ENCODE assay signal across 7 cellular contexts in the genomic region with DNA sequence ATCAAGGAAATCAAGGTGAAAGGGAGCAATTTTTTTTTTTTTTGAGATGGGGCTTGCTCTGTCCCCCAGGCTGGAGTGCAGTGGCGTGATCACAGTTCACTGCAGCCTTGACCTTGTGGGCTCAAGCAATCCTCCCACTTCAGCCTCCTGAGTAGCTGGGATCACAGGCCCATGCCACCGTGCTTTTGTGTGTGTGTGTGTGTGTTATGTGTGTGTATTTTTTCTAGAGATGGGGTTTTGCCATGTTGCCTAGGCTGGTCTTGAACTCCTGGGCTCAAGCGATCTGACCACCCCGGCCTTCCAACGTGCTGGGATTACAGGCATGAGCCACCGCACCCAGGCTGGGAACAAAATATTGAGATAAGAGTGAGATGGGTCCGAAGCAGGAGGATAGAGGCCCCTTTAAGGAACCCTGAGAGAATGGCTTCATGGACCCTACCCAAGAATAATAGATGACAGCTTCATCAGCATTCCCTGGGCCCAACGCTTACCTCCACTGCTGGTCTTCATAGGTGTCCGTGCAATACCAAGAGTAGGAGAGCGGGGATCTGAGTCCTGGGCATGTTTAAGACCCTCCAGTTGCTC. TPM values are rescaled to one million over a fixed set of nuclear protein-coding genes. Genes with fewer than 3 reads are reported as not detected.
DNase-seq lines count a peak whose midpoint lies in the region; TF ChIP-seq lines count a peak whose summit lies in the region.
"Had no signal": no experiment of that assay in that cellular context is flagged by ENCODE, and none has a peak within 500 bp of the region (broad histone marks: within the 10 kb centered on the region; RNA-seq: fewer than 3 reads in every experiment).

No MANE protein-coding gene starts in this region.

- H3K4me1 Mint-ChIP-seq in HFFc6 (ENCODE audit: low read depth): peaks cover 35% of the 10 kb centered on the region
- H3K4me1 Mint-ChIP-seq in activated T-helper 2 cell treated with anti-CD3 and anti-CD28 coated beads, Interferon-gamma antibody, Interleukin-2, Interleukin-4, amounts not matched to agents 10 μg/mL and 5 μg/mL and 100 μg/mL, durations not matched to agents 14 hours and 24 hours and 36 hours (ENCODE audit: low read depth): peaks cover 34% of the 10 kb centered on the region
- peaks cover 40% of the 10 kb centered on the region for H3K4me1 Mint-ChIP-seq in neural crest cell

- H3K27ac Mint-ChIP-seq in HFFc6 (peak overlapping the region; percentile 93), neural crest cell (ENCODE audit: unreplicated experiment) (peak overlapping the region; percentile 84)
- H3K27ac Mint-ChIP-seq in activated T-helper 2 cell treated with anti-CD3 and anti-CD28 coated beads, Interferon-gamma antibody, Interleukin-2, Interleukin-4, amounts not matched to agents 10 μg/mL and 5 μg/mL and 100 μg/mL, durations not matched to agents 14 hours and 24 hours and 36 hours: peak overlapping the region; percentile 39

- H3K9me3 Mint-ChIP-seq in HFFc6: no peaks in the 10 kb centered on the region
- H3K9me3 Mint-ChIP-seq in activated T-helper 2 cell treated with anti-CD3 and anti-CD28 coated beads, Interferon-gamma antibody, Interleukin-2, Interleukin-4, amounts not matched to agents 10 μg/mL and 5 μg/mL and 100 μg/mL, durations not matched to agents 14 hours and 24 hours and 36 hours: no peaks in the 10 kb centered on the region
- no peaks in the 10 kb centered on the region for H3K9me3 Mint-ChIP-seq in neural crest cell

- intact Hi-C loops in activated T-helper 2 cell treated with anti-CD3 and anti-CD28 coated beads, Interferon-gamma antibody, Interleukin-2, Interleukin-4, amounts not matched to agents 10 μg/mL and 5 μg/mL and 100 μg/mL, durations not matched to agents 14 hours and 24 hours and 36 hours (cut with micrococcal nuclease): loop anchor here (5.0 kb wide), 2 partner anchors 283 to 358 kb away; partner anchors contain the start of genes MRPL51, NCAPD2 and NOP2

- H3K27me3 Mint-ChIP-seq in HFFc6 (ENCODE audit: insufficient read depth) (peaks cover 14% of the 10 kb centered on the region), neural crest cell (ENCODE audit: low read depth) (peaks cover 2% of the 10 kb centered on the region)
- no peaks in the 10 kb centered on the region for H3K27me3 Mint-ChIP-seq in activated T-helper 2 cell treated with anti-CD3 and anti-CD28 coated beads, Interferon-gamma antibody, Interleukin-2, Interleukin-4, amounts not matched to agents 10 μg/mL and 5 μg/mL and 100 μg/mL, durations not matched to agents 14 hours and 24 hours and 36 hours (ENCODE audit: low read depth)

- H3K4me3 Mint-ChIP-seq in HFFc6: peak overlapping the region; percentile 98
- H3K4me3 Mint-ChIP-seq in activated T-helper 2 cell treated with anti-CD3 and anti-CD28 coated beads, Interferon-gamma antibody, Interleukin-2, Interleukin-4, amounts not matched to agents 10 μg/mL and 5 μg/mL and 100 μg/mL, durations not matched to agents 14 hours and 24 hours and 36 hours (ENCODE audit: low read depth): peak overlapping the region; percentile 96
- H3K4me3 Mint-ChIP-seq in neural crest cell: peak overlapping the region; percentile 98

- no peak for DNase-seq in HFFc6
- DNase-seq in activated T-helper 2 cell treated with anti-CD3 and anti-CD28 coated beads, Interferon-gamma antibody, Interleukin-2, Interleukin-4, amounts not matched to agents 10 μg/mL and 5 μg/mL and 100 μg/mL, durations not matched to agents 14 hours and 24 hours and 36 hours (ENCODE audit: low spot score): no peak
- DNase-seq in neural crest cell (ENCODE audit: low read depth, low spot score): no peak
- DNase-seq in SHP77 (lab: John Stamatoyannopoulos, UW): no peak
- no peak for DNase-seq in NCI-H1105 (lab: John Stamatoyannopoulos, UW)
- no peak for DNase-seq in activated T-cell treated with anti-CD3 and anti-CD28 coated beads for 4 hours
- DNase-seq: central memory CD4-positive, alpha-beta T cell had no signal

- peaks cover 35% of the 10 kb centered on the region for H3K36me3 Mint-ChIP-seq in HFFc6 (ENCODE audit: low read depth)
- H3K36me3 Mint-ChIP-seq in activated T-helper 2 cell treated with anti-CD3 and anti-CD28 coated beads, Interferon-gamma antibody, Interleukin-2, Interleukin-4, amounts not matched to agents 10 μg/mL and 5 μg/mL and 100 μg/mL, durations not matched to agents 14 hours and 24 hours and 36 hours (ENCODE audit: low read depth): peaks cover 44% of the 10 kb centered on the region
- H3K36me3 Mint-ChIP-seq in neural crest cell (ENCODE audit: low read depth): peaks cover 13% of the 10 kb centered on the region

- TF ChIP-seq CTCF in HFFc6 (IDR thresholded peaks at IDR 0.05) (no peak), neural crest cell (conservative IDR thresholded peaks at IDR 0.05) (no peak)

RNA-seq across cellular contexts. Expression of gene CDCA3, which starts 1.0 kb away (rescaled TPM):
- total RNA-seq in HFFc6 (2021; fragmentation: NEBNext Ultra II Directional; extraction: Animal tissue kit (Norgen Biotek cat#: 25700)): 10 to 100 TPM; 24.0 to 62.5 (median 56.3) TPM
- 41.6 and 42.1 TPM in 2 replicates for total RNA-seq in activated T-helper 2 cell treated with anti-CD3 and anti-CD28 coated beads, Interferon-gamma antibody, Interleukin-2, Interleukin-4, amounts not matched to agents 10 μg/mL and 5 μg/mL and 100 μg/mL, durations not matched to agents 14 hours and 24 hours and 36 hours
- 67.9 and 71.7 TPM in 2 replicates for total RNA-seq in neural crest cell

RNA-seq across cellular contexts. Expression of gene USP5, which starts 1.9 kb away (rescaled TPM):
- 100 to 1,000 TPM; 149 to 211 (median 182) TPM for total RNA-seq in HFFc6 (2021; fragmentation: NEBNext Ultra II Directional; extraction: Animal tissue kit (Norgen Biotek cat#: 25700))
- 133 and 134 TPM in 2 replicates for total RNA-seq in activated T-helper 2 cell treated with anti-CD3 and anti-CD28 coated beads, Interferon-gamma antibody, Interleukin-2, Interleukin-4, amounts not matched to agents 10 μg/mL and 5 μg/mL and 100 μg/mL, durations not matched to agents 14 hours and 24 hours and 36 hours
- total RNA-seq in neural crest cell: 172 and 173 TPM in 2 replicates

RNA-seq across cellular contexts. Expression of gene GNB3, which starts 9.3 kb away (rescaled TPM):
- total RNA-seq in HFFc6 (2021; fragmentation: NEBNext Ultra II Directional; extraction: Animal tissue kit (Norgen Biotek cat#: 25700)): 1 to 10 TPM; 4.3 to 7.2 (median 6.3) TPM
- total RNA-seq in activated T-helper 2 cell treated with anti-CD3 and anti-CD28 coated beads, Interferon-gamma antibody, Interleukin-2, Interleukin-4, amounts not matched to agents 10 μg/mL and 5 μg/mL and 100 μg/mL, durations not matched to agents 14 hours and 24 hours and 36 hours: 1.2 and 1.3 TPM in 2 replicates
- 21.2 and 22.2 TPM in 2 replicates for total RNA-seq in neural crest cell

RNA-seq across cellular contexts. Expression of gene TPI1, which starts 17.3 kb away (rescaled TPM):
- total RNA-seq in HFFc6 (2021; fragmentation: NEBNext Ultra II Directional; extraction: Animal tissue kit (Norgen Biotek cat#: 25700)): 100 to 1,000 TPM; 853 to 931 (median 870) TPM
- 1,708 and 1,711 TPM in 2 replicates for total RNA-seq in activated T-helper 2 cell treated with anti-CD3 and anti-CD28 coated beads, Interferon-gamma antibody, Interleukin-2, Interleukin-4, amounts not matched to agents 10 μg/mL and 5 μg/mL and 100 μg/mL, durations not matched to agents 14 hours and 24 hours and 36 hours
- 685 and 713 TPM in 2 replicates for total RNA-seq in neural crest cell

RNA-seq across cellular contexts. Expression of gene P3H3, which starts 21.9 kb away (rescaled TPM):
- 100 to 1,000 TPM in 4 of 6 experiments, 10 to 100 TPM in 2; 94.0 to 109 (median 103) TPM for total RNA-seq in HFFc6 (2021; fragmentation: NEBNext Ultra II Directional; extraction: Animal tissue kit (Norgen Biotek cat#: 25700))
- total RNA-seq in activated T-helper 2 cell treated with anti-CD3 and anti-CD28 coated beads, Interferon-gamma antibody, Interleukin-2, Interleukin-4, amounts not matched to agents 10 μg/mL and 5 μg/mL and 100 μg/mL, durations not matched to agents 14 hours and 24 hours and 36 hours: 5.2 and 5.3 TPM in 2 replicates
- 47.4 and 52.7 TPM in 2 replicates for total RNA-seq in neural crest cell

Comparison
In these comparisons a context has a peak if more than half of its experiments do, and no peak if none do; other contexts are left out.
1. H3K27ac Mint-ChIP-seq: peak in every context shown above with its lines; median percentile 93 in HFFc6; 84 in neural crest cell; 39 in activated T-helper 2 cell treated with anti-CD3 and anti-CD28 coated beads, Interferon-gamma antibody, Interleukin-2, Interleukin-4, amounts not matched to agents 10 μg/mL and 5 μg/mL and 100 μg/mL, durations not matched to agents 14 hours and 24 hours and 36 hours.